34 cellular contexts compared by ENCODE assay signal in the genomic region with DNA sequence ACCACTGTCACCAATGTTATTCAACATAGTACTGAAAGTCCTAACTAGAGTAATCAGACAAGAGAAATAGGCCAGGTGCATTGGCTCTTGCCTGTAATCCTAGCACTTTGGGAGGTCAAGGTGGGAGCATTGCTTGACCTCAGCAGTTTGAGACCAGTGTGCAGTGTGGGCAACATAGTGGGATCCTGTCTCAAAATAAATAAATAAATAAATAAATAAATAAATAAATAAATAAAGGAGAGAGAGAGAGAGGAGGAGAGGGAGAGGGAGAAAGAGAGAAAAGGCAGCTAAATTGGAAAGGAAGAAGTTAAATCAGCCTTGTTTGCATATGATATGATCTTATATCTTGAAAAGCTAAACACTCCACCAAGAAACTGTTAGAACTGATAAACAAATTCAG.
"Had no signal": no experiment of that assay in that cellular context is flagged by ENCODE, and none has a peak within 500 bp of the region (broad histone marks: within the 10 kb centered on the region; RNA-seq: fewer than 3 reads in every experiment).

No MANE protein-coding gene starts in this region.

- H3K4me3 ChIP-seq: MG63 had no signal

- DNase-seq: Karpas-422, Kasumi-1, MG63, MM.1S, MV-4-11, NCI-H1048, NCI-H1092, NCI-H1092 treated with DMSO at 0.1 percent for 48 hours, NCI-H1105, NCI-H1105 treated with DMSO at 0.1 percent for 48 hours, NCI-H1417, NCI-H1417 treated with DMSO at 0.1 percent for 48 hours, NCI-H1436, NCI-H1436 treated with DMSO at 0.1 percent for 48 hours, NCI-H146, NCI-H1694, NCI-H1694 treated with DMSO at 0.1 percent for 48 hours, NCI-H187, NCI-H187 treated with DMSO at 0.1 percent for 48 hours, NCI-H1930, NCI-H2029, NCI-H2029 treated with DMSO at 0.1 percent for 48 hours, NCI-H2081, NCI-H2081 treated with DMSO at 0.1 percent for 48 hours, NCI-H2107, NCI-H2171, NCI-H2171 treated with DMSO at 0.1 percent for 48 hours, NCI-H2227 treated with DMSO at 0.1 percent for 48 hours, NCI-H226, NCI-H345, NCI-H446, NCI-H446 treated with DMSO at 0.1 percent for 48 hours, NCI-H510A, NCI-H510A treated with DMSO at 0.1 percent for 48 hours had no signal
